Comparison of ENCODE assay signal across 7 cellular contexts in the genomic region with DNA sequence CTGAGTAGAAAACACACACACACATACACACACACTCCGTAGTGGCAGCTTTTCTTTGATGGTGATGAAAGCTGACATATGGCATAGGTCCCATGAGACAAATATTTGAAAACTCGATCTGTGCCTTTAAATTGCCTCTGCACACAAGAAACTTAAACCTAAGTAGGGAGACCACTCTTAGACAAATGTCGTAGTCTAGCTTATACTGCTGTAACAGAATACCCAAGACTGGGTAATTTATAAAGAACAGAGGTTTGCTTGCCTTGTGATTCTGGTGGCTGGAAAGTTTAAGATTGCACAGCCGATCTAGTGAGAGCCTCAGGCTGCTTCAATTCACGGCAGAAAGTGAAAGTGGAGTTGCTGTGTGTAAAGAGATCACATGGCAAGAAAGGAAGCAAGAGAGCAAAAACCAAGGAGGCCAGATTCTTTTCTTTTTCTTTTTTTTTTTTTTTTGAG.
A peak's percentile ranks its signal among the peaks of the same experiment; 100 is the strongest.
DNase-seq lines count a peak whose midpoint lies in the region; ATAC-seq and FAIRE-seq lines count a peak whose summit lies in the region.

No MANE protein-coding gene starts in this region.

- H3K27me3 ChIP-seq in small intestine (ENCODE audit: control insufficient read depth in 2 of 2, insufficient read depth in 2 of 2, low read length in 2 of 2), result no peaks in the 10 kb centered on the region

- H3K4me3 ChIP-seq in small intestine (ENCODE audit: low read depth in 1 of 2, low read length in 2 of 2), result peak overlapping the region in 1 of 2 donors; percentile 4

- H3K27ac ChIP-seq in small intestine (ENCODE audit: low read depth in 1 of 2, low read length in 1 of 2), result no peak overlapping the region

- H3K9me3 ChIP-seq in small intestine (ENCODE audit: control insufficient read depth, low read depth), result no peaks in the 10 kb centered on the region

- ATAC-seq in GM18517 (IDR thresholded peaks at IDR 0.05; ENCODE audit: unreplicated experiment) (peak; percentile 81), HG02973 (IDR thresholded peaks at IDR 0.05; ENCODE audit: unreplicated experiment) (peak; percentile 88)

- no peak for FAIRE-seq in small intestine (lab: Jason Lieb, UNC)

- no peaks in the 10 kb centered on the region for H3K4me1 ChIP-seq in small intestine (ENCODE audit: control insufficient read depth in 2 of 2, insufficient read depth in 1 of 2, low read depth in 1 of 2, low read length in 1 of 2)

- 10 to 24% (median 17%) methylated on average over 5 of the region's 5 CpGs for WGBS in small intestine, 3 donors

- peak; percentile 88 for DNase-seq in OCI-M1 (lab: John Stamatoyannopoulos, UW)
- peak; percentile 5 for DNase-seq in glomerular visceral epithelial cell (ENCODE audit: extremely low spot score)
- DNase-seq in small intestine, result peak; percentile 59
- no peak for DNase-seq in NCI-H1417 (lab: John Stamatoyannopoulos, UW)
- DNase-seq in NCI-H1436 treated with DMSO at 0.1 percent for 48 hours (lab: John Stamatoyannopoulos, UW), result no peak

- H3K36me3 ChIP-seq in small intestine (ENCODE audit: control insufficient read depth in 2 of 2, insufficient read depth in 2 of 2, low read length in 2 of 2), result no peaks in the 10 kb centered on the region

Comparison
In these comparisons a context has a peak if more than half of its experiments do, and no peak if none do; other contexts are left out.
1. DNase-seq: peak in OCI-M1 (single experiment), glomerular visceral epithelial cell (single experiment) and small intestine (single experiment); none in NCI-H1417 (0 of 3) and NCI-H1436 treated with DMSO at 0.1 percent for 48 hours (single experiment).